ENCODE assay signal across 9 cellular contexts in genomic region chr3:149152420-149152819, GRCh38.
A peak's percentile ranks its signal among the peaks of the same experiment; 100 is the strongest.
DNase-seq lines count a peak whose midpoint lies in the region; ATAC-seq and TF ChIP-seq lines count a peak whose summit lies in the region.
"Had no signal": no experiment of that assay in that cellular context is flagged by ENCODE, and none has a peak within 500 bp of the region (broad histone marks: within the 10 kb centered on the region; RNA-seq: fewer than 3 reads in every experiment).

No MANE protein-coding gene starts in this region.

- H3K9me3 ChIP-seq in HUES6 (ENCODE audit: control insufficient read depth, insufficient read depth, low read depth, low read length): no peaks in the 10 kb centered on the region

- peaks cover 77% of the 10 kb centered on the region for H3K36me3 ChIP-seq in HUES6 (ENCODE audit: control insufficient read depth, insufficient read depth, low read length)

- H3K4me3 ChIP-seq in HUES6 (ENCODE audit: low read depth, low read length): no peak overlapping the region
- no peak overlapping the region for H3K4me3 ChIP-seq in fibroblast of mammary gland (ENCODE audit: control insufficient read depth, low read depth, low read length)

- no peak overlapping the region for H3K9ac ChIP-seq in HUES6 (ENCODE audit: low read length)

- TF ChIP-seq CTCF in fibroblast of mammary gland (conservative IDR thresholded peaks at IDR 0.05; ENCODE audit: control insufficient read depth, insufficient read depth, low read depth, low read length): no peak

- H3K27ac ChIP-seq in HUES6 (ENCODE audit: low read depth, low read length): 0 out of 2 replicates have a peak overlapping the region, but pooled peaks have one; percentile 7

- DNase-seq in fibroblast of mammary gland (ENCODE audit: low read depth) (peak; percentile 62), NCI-H1436 treated with DMSO at 0.1 percent for 48 hours (lab: John Stamatoyannopoulos, UW) (no peak), NCI-H1417 (lab: John Stamatoyannopoulos, UW) (no peak), NCI-H1694 treated with DMSO at 0.1 percent for 48 hours (lab: John Stamatoyannopoulos, UW) (no peak)
- DNase-seq in central memory CD4-positive, alpha-beta T cell: no peak

- peaks cover 16% of the 10 kb centered on the region; the same call in 1 of the 2 replicates for H3K4me1 ChIP-seq in HUES6 (ENCODE audit: control insufficient read depth, insufficient read depth, low read length)

- no peaks in the 10 kb centered on the region for H3K27me3 ChIP-seq in HUES6 (ENCODE audit: control insufficient read depth, insufficient read depth, low read length)

- ATAC-seq in GM18499 (IDR thresholded peaks at IDR 0.05; ENCODE audit: insufficient read depth, unreplicated experiment) (peak; percentile 94), GM21576 (IDR thresholded peaks at IDR 0.05; ENCODE audit: unreplicated experiment) (peak; percentile 92)
- ATAC-seq: Panc1 had no signal
